In the genomic region with DNA sequence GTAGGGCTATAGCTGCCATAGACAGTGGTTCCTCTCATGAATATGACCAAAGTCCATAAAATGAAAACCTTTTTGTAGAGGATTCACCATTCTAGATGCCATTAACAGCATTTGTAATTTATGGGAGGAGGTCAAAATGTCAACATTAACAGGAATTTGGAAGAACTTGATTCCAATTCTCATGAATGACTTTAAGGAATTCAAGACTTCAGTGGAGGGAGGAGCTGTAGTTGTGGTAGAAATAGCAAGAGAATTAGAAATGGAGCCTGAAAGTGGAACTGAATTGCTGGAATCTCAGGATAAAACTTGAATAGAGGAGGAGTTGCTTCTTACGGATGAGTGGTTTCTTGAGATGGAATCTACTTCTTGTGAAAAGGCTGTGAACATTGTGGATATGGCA, we compare ENCODE assay signal across 5 cellular contexts.
"Had no signal": no experiment of that assay in that cellular context is flagged by ENCODE, and none has a peak within 500 bp of the region (broad histone marks: within the 10 kb centered on the region; RNA-seq: fewer than 3 reads in every experiment).

No MANE protein-coding gene starts in this region.

- DNase-seq: H9, HCEC 1CT, IMR-90 had no signal

- ATAC-seq: GM23338, K562 had no signal
